In genomic region chr6:41428995-41429417, GRCh38 we compare ENCODE assay signal across 9 cellular contexts.
DNase-seq lines count a peak whose midpoint lies in the region; ATAC-seq, FAIRE-seq and TF ChIP-seq lines count a peak whose summit lies in the region.
"Had no signal": no experiment of that assay in that cellular context is flagged by ENCODE, and none has a peak within 500 bp of the region (broad histone marks: within the 10 kb centered on the region; RNA-seq: fewer than 3 reads in every experiment).

No MANE protein-coding gene starts in this region.

- peaks cover 25% of the 10 kb centered on the region for H3K4me1 ChIP-seq in HUES48 (ENCODE audit: control insufficient read depth, insufficient read depth, low read length)
- H3K4me1 ChIP-seq in mucosa of descending colon (ENCODE audit: low read depth), result peaks cover 9% of the 10 kb centered on the region
- H3K4me1 ChIP-seq in upper lobe of right lung, result peaks cover 24% of the 10 kb centered on the region
- peaks cover 0 to 4% of the 10 kb centered on the region in 2 donors for H3K4me1 ChIP-seq in small intestine (ENCODE audit: control insufficient read depth in 2 of 2, insufficient read depth in 1 of 2, low read depth in 1 of 2, low read length in 1 of 2)

- no peak overlapping the region for H3K27ac ChIP-seq in HUES48 (ENCODE audit: low read depth, low read length)
- no peak overlapping the region for H3K27ac ChIP-seq in upper lobe of right lung
- peak overlapping the region in 1 of 2 donors; percentile 48 for H3K27ac ChIP-seq in small intestine (ENCODE audit: low read depth in 1 of 2, low read length in 1 of 2)

- TF ChIP-seq CTCF in mucosa of descending colon (IDR thresholded peaks at IDR 0.05) (no peak), upper lobe of right lung (IDR thresholded peaks at IDR 0.05) (no peak)

- H3K36me3 ChIP-seq in HUES48 (ENCODE audit: control insufficient read depth, insufficient read depth, low read length) (no peaks in the 10 kb centered on the region), mucosa of descending colon (ENCODE audit: low read depth) (no peaks in the 10 kb centered on the region), upper lobe of right lung (no peaks in the 10 kb centered on the region), small intestine (ENCODE audit: control insufficient read depth in 2 of 2, insufficient read depth in 2 of 2, low read length in 2 of 2) (no peaks in the 10 kb centered on the region)

- ATAC-seq in mucosa of descending colon (peak; percentile 6), upper lobe of right lung (peak; percentile 30)

- no peak overlapping the region for H3K9ac ChIP-seq in HUES48 (ENCODE audit: low read depth, low read length)

- intact Hi-C loops in mucosa of descending colon (cut with DNase I, micrococcal nuclease), result no loop called here
- intact Hi-C loops in upper lobe of right lung (cut with DNase I), result loop anchor here (10.0 kb wide), 1 partner anchor 166 kb away; no protein-coding TSS in a partner anchor

- 5 to 16% (median 13%) methylated on average over 5 of the region's 5 CpGs for WGBS in small intestine, 3 donors

- H3K4me3 ChIP-seq in HUES48 (ENCODE audit: low read depth, low read length) (peak overlapping the region; percentile 44; the same call in 1 of the 2 replicates), mucosa of descending colon (no peak overlapping the region), upper lobe of right lung (peak overlapping the region; percentile 56), small intestine (ENCODE audit: low read depth in 1 of 2, low read length in 2 of 2) (no peak overlapping the region)

- H3K27me3 ChIP-seq in HUES48 (ENCODE audit: control insufficient read depth, insufficient read depth, low read length) (peaks cover 79% of the 10 kb centered on the region), upper lobe of right lung (peaks cover 16% of the 10 kb centered on the region), small intestine (ENCODE audit: control insufficient read depth in 2 of 2, insufficient read depth in 2 of 2, low read length in 2 of 2) (peaks cover 0 to 6% of the 10 kb centered on the region in 2 donors)

- H3K9me3 ChIP-seq in HUES48 (ENCODE audit: control insufficient read depth, insufficient read depth, low read length) (no peaks in the 10 kb centered on the region), mucosa of descending colon (no peaks in the 10 kb centered on the region), upper lobe of right lung (no peaks in the 10 kb centered on the region), small intestine (ENCODE audit: control insufficient read depth, low read depth) (no peaks in the 10 kb centered on the region)

- DNase-seq in AG20443 (ENCODE audit: low spot score), result peak; percentile 73
- DNase-seq in amniotic epithelial cell (ENCODE audit: low read depth), result peak; percentile 32
- peak in 2 of 3 donors; percentile 28 to 39 for DNase-seq in mucosa of descending colon
- no peak for DNase-seq in upper lobe of right lung
- no peak for DNase-seq in globus pallidus (ENCODE audit: low spot score)
- DNase-seq in small intestine, result no peak
- DNase-seq in COR-L47 (lab: John Stamatoyannopoulos, UW), result no peak

- FAIRE-seq in small intestine (lab: Jason Lieb, UNC), result no peak
- FAIRE-seq: GM18507 had no signal

Comparison
In these comparisons a context has a peak if more than half of its experiments do, and no peak if none do; other contexts are left out.
1. DNase-seq: peak in AG20443 (single experiment), amniotic epithelial cell (single experiment) and mucosa of descending colon (2 of 3); none in upper lobe of right lung (single experiment), globus pallidus (single experiment), small intestine (single experiment) and COR-L47 (single experiment).
2. H3K4me3 ChIP-seq: peak in HUES48 (single experiment) and upper lobe of right lung (single experiment); none in mucosa of descending colon (single experiment) and small intestine (0 of 2).